21 cellular contexts compared by ENCODE assay signal in genomic region chr18:44123743-44124142, GRCh38.
A peak's percentile ranks its signal among the peaks of the same experiment; 100 is the strongest.
DNase-seq lines count a peak whose midpoint lies in the region; ATAC-seq and TF ChIP-seq lines count a peak whose summit lies in the region.
"Had no signal": no experiment of that assay in that cellular context is flagged by ENCODE, and none has a peak within 500 bp of the region (broad histone marks: within the 10 kb centered on the region; RNA-seq: fewer than 3 reads in every experiment).

No MANE protein-coding gene starts in this region.

- no peak overlapping the region for H3K4me3 ChIP-seq in epithelial cell of esophagus (ENCODE audit: low read length)
- H3K4me3 ChIP-seq: HAP-1, stomach had no signal

- H3K27ac Mint-ChIP-seq in stimulated activated memory B cell treated with anti-CD40 and anti-IgM and Interleukin-4, amounts not matched to agents 10 μg/mL and 1 μg/mL and 100 μg/mL, for 72 hours, result no peak overlapping the region
- H3K27ac Mint-ChIP-seq: progenitor cell of endocrine pancreas, type B pancreatic cell had no signal

- peak; percentile 13 for DNase-seq in epithelial cell of esophagus (ENCODE audit: low read depth)
- DNase-seq in HCEC 1CT, result no peak
- no peak for DNase-seq in HPDE6-E6E7 (ENCODE audit: extremely low spot score)
- no peak for DNase-seq in NCI-H1436 treated with DMSO at 0.1 percent for 48 hours (lab: John Stamatoyannopoulos, UW)
- DNase-seq: activated CD4-positive, CD25-positive, alpha-beta regulatory T cell; activated naive CD4-positive, alpha-beta T cell treated with anti-CD3 and anti-CD28 coated beads, Interleukin-2, amount 50 U/mL, for 16 hours; activated T-cell treated with anti-CD3 and anti-CD28 coated beads, Interleukin-2, amount 50 U/mL, for 48 hours; Caco-2; islet precursor cell; mesendoderm; NCI-H1436; stimulated activated CD4-positive, alpha-beta T cell treated with anti-CD3 and anti-CD28 coated beads, Interleukin-2, amount 100 ng/mL, for 48 hours; stomach had no signal

- no peak for TF ChIP-seq CTCF in epithelial cell of esophagus (IDR thresholded peaks at IDR 0.05; ENCODE audit: insufficient read depth, low read depth, low read length, missing control alignments)

- ATAC-seq in GM18868 (IDR thresholded peaks at IDR 0.05; ENCODE audit: unreplicated experiment) (peak; percentile 97), HG03439 (IDR thresholded peaks at IDR 0.05; ENCODE audit: unreplicated experiment) (peak; percentile 54)
- ATAC-seq in stimulated activated memory B cell treated with anti-CD40 and anti-IgM and Interleukin-4, amounts not matched to agents 10 μg/mL and 1 μg/mL and 100 μg/mL, for 72 hours, result peak; percentile 68
- ATAC-seq: Panc1 had no signal

- no peaks in the 10 kb centered on the region for H3K4me1 Mint-ChIP-seq in stimulated activated memory B cell treated with anti-CD40 and anti-IgM and Interleukin-4, amounts not matched to agents 10 μg/mL and 1 μg/mL and 100 μg/mL, for 72 hours

- no peak overlapping the region for H3K4me3 Mint-ChIP-seq in stimulated activated memory B cell treated with anti-CD40 and anti-IgM and Interleukin-4, amounts not matched to agents 10 μg/mL and 1 μg/mL and 100 μg/mL, for 72 hours
- H3K4me3 Mint-ChIP-seq: nephron, type B pancreatic cell had no signal

- peaks cover 9% of the 10 kb centered on the region for H3K27me3 Mint-ChIP-seq in stimulated activated memory B cell treated with anti-CD40 and anti-IgM and Interleukin-4, amounts not matched to agents 10 μg/mL and 1 μg/mL and 100 μg/mL, for 72 hours
- H3K27me3 Mint-ChIP-seq: progenitor cell of endocrine pancreas, type B pancreatic cell had no signal

- H3K9me3 Mint-ChIP-seq in stimulated activated memory B cell treated with anti-CD40 and anti-IgM and Interleukin-4, amounts not matched to agents 10 μg/mL and 1 μg/mL and 100 μg/mL, for 72 hours, result no peaks in the 10 kb centered on the region
- H3K9me3 Mint-ChIP-seq: nephron, type B pancreatic cell had no signal

- H3K36me3 Mint-ChIP-seq in stimulated activated memory B cell treated with anti-CD40 and anti-IgM and Interleukin-4, amounts not matched to agents 10 μg/mL and 1 μg/mL and 100 μg/mL, for 72 hours, result no peaks in the 10 kb centered on the region
- H3K36me3 Mint-ChIP-seq: type B pancreatic cell had no signal
